17 cellular contexts compared by ENCODE assay signal in genomic region chr1:109475261-109475660, GRCh38. TPM values are rescaled to one million over a fixed set of nuclear protein-coding genes. Genes with fewer than 3 reads are reported as not detected.
DNase-seq lines count a peak whose midpoint lies in the region; ATAC-seq and TF ChIP-seq lines count a peak whose summit lies in the region.
"Had no signal": no experiment of that assay in that cellular context is flagged by ENCODE, and none has a peak within 500 bp of the region (broad histone marks: within the 10 kb centered on the region; RNA-seq: fewer than 3 reads in every experiment).

No MANE protein-coding gene starts in this region.

- H3K36me3 ChIP-seq in testis (ENCODE audit: low read depth, missing control alignments): no peaks in the 10 kb centered on the region

- intact Hi-C loops in testis (cut with DNase I; ENCODE audit: low total_unique reads): no loop called here

- ATAC-seq in activated CD8-positive, alpha-beta memory T cell treated with anti-CD3 and anti-CD28 coated beads, Interleukin-2, amount 10 ng/mL, durations not matched to agents 7 days and 5 days: no peak
- no peak for ATAC-seq in HG02870 (IDR thresholded peaks at IDR 0.05; ENCODE audit: unreplicated experiment)
- ATAC-seq: A549, HCT116 had no signal

- no peak for TF ChIP-seq POLR2A in testis (IDR thresholded peaks at IDR 0.05)

- H3K9me3 ChIP-seq in testis: no peaks in the 10 kb centered on the region
- H3K9me3 ChIP-seq: A549, Caco-2 had no signal

- no peak overlapping the region for H3K27ac Mint-ChIP-seq in activated CD8-positive, alpha-beta memory T cell treated with anti-CD3 and anti-CD28 coated beads, Interleukin-2, amount 10 ng/mL, durations not matched to agents 7 days and 5 days
- H3K27ac Mint-ChIP-seq: CD4-positive, alpha-beta T cell; HFFc6 had no signal

- 86 to 87% methylated on average over 9 of the region's 9 CpGs for WGBS in testis, 2 donors

- H3K27me3 Mint-ChIP-seq in activated CD8-positive, alpha-beta memory T cell treated with anti-CD3 and anti-CD28 coated beads, Interleukin-2, amount 10 ng/mL, durations not matched to agents 7 days and 5 days: peaks cover 43% of the 10 kb centered on the region

- peak; percentile 31 for DNase-seq in activated CD8-positive, alpha-beta memory T cell treated with anti-CD3 and anti-CD28 coated beads, Interleukin-2, amount 10 ng/mL, durations not matched to agents 7 days and 5 days
- DNase-seq in activated CD8-positive, alpha-beta memory T cell treated with anti-CD3 and anti-CD28 coated beads, Interleukin-2, amount 50 U/mL, for 4 hours: no peak
- peak; percentile 23 for DNase-seq in islet precursor cell
- DNase-seq in testis: peak; percentile 1
- DNase-seq in mucosa of gallbladder (ENCODE audit: low spot score): no peak
- DNase-seq in foreskin fibroblast: no peak
- DNase-seq: AML-193; Caco-2; CD4-positive, alpha-beta T cell; GM23248; HFFc6 had no signal

- TF ChIP-seq CTCF in testis (IDR thresholded peaks at IDR 0.05) (no peak), foreskin fibroblast (IDR thresholded peaks at IDR 0.05; ENCODE audit: low read depth, low read length) (no peak)

- H3K27me3 ChIP-seq in testis: no peaks in the 10 kb centered on the region

- no peak overlapping the region for H3K27ac ChIP-seq in testis
- H3K27ac ChIP-seq: 22Rv1, A549, C4-2B, GM23248, HL-60 had no signal

- no peaks in the 10 kb centered on the region for H3K36me3 Mint-ChIP-seq in activated CD8-positive, alpha-beta memory T cell treated with anti-CD3 and anti-CD28 coated beads, Interleukin-2, amount 10 ng/mL, durations not matched to agents 7 days and 5 days

- H3K4me1 Mint-ChIP-seq in activated CD8-positive, alpha-beta memory T cell treated with anti-CD3 and anti-CD28 coated beads, Interleukin-2, amount 10 ng/mL, durations not matched to agents 7 days and 5 days: peaks cover 6% of the 10 kb centered on the region

- peaks cover 3% of the 10 kb centered on the region for H3K4me1 ChIP-seq in testis
- H3K4me1 ChIP-seq: A549, Caco-2 had no signal

- CTCF ChIA-PET in activated CD8-positive, alpha-beta memory T cell treated with anti-CD3 and anti-CD28 coated beads, Interleukin-2, amount 10 ng/mL, durations not matched to agents 7 days and 5 days (lab: Charles Lee): no interaction called here

- H3K9me3 Mint-ChIP-seq in activated CD8-positive, alpha-beta memory T cell treated with anti-CD3 and anti-CD28 coated beads, Interleukin-2, amount 10 ng/mL, durations not matched to agents 7 days and 5 days (ENCODE audit: low read depth): no peaks in the 10 kb centered on the region
- H3K9me3 Mint-ChIP-seq: CD4-positive, alpha-beta T cell; HFFc6 had no signal

- no peak overlapping the region for H3K4me3 ChIP-seq in testis
- no peak overlapping the region for H3K4me3 ChIP-seq in foreskin fibroblast (ENCODE audit: low read depth in 1 of 2, low read length in 2 of 2)
- H3K4me3 ChIP-seq: A549, GM23248 had no signal

- no peak overlapping the region for H3K4me3 Mint-ChIP-seq in activated CD8-positive, alpha-beta memory T cell treated with anti-CD3 and anti-CD28 coated beads, Interleukin-2, amount 10 ng/mL, durations not matched to agents 7 days and 5 days
- H3K4me3 Mint-ChIP-seq: CD4-positive, alpha-beta T cell; HFFc6 had no signal

RNA-seq across cellular contexts. Expression of gene ATXN7L2, which starts 8.4 kb away (rescaled TPM):
- 10 to 100 TPM; 10.4 to 11.1 TPM for total RNA-seq in activated CD8-positive, alpha-beta memory T cell treated with anti-CD3 and anti-CD28 coated beads, Interleukin-2, amount 10 ng/mL, durations not matched to agents 7 days and 5 days
- total RNA-seq in testis (10 to 100 TPM; 40.9 to 55.2 TPM), mucosa of gallbladder (5.4 TPM)
- 28.7 TPM for polyA plus RNA-seq in testis (ENCODE audit: insufficient read depth, low read depth, low replicate concordance)

RNA-seq across cellular contexts. Expression of gene SYPL2, which starts 8.9 kb away (rescaled TPM):
- not detected for total RNA-seq in activated CD8-positive, alpha-beta memory T cell treated with anti-CD3 and anti-CD28 coated beads, Interleukin-2, amount 10 ng/mL, durations not matched to agents 7 days and 5 days
- 10 to 100 TPM; 46.1 to 67.5 TPM for total RNA-seq in testis
- 29.7 TPM for polyA plus RNA-seq in testis (ENCODE audit: insufficient read depth, low read depth, low replicate concordance)
- total RNA-seq in mucosa of gallbladder: 3.1 TPM
- total RNA-seq: CD4-positive, alpha-beta T cell had no signal

RNA-seq across cellular contexts. Expression of gene CYB561D1, which starts 18.6 kb away (rescaled TPM):
- 10 to 100 TPM; 11.0 to 15.0 TPM for total RNA-seq in activated CD8-positive, alpha-beta memory T cell treated with anti-CD3 and anti-CD28 coated beads, Interleukin-2, amount 10 ng/mL, durations not matched to agents 7 days and 5 days
- total RNA-seq in testis (10 to 100 TPM in 1 of 2 donors, 1 to 10 TPM in 1; 8.0 to 11.5 TPM), mucosa of gallbladder (18.5 TPM)
- polyA plus RNA-seq in testis (ENCODE audit: insufficient read depth, low read depth, low replicate concordance): 8.0 TPM

RNA-seq across cellular contexts. Expression of gene AMIGO1, which starts 34.3 kb away (rescaled TPM):
- under 1 TPM; 0.20 to 0.26 TPM for total RNA-seq in activated CD8-positive, alpha-beta memory T cell treated with anti-CD3 and anti-CD28 coated beads, Interleukin-2, amount 10 ng/mL, durations not matched to agents 7 days and 5 days
- total RNA-seq in testis: 1 to 10 TPM; 5.1 to 6.0 TPM
- polyA plus RNA-seq in testis (ENCODE audit: insufficient read depth, low read depth, low replicate concordance): 6.7 TPM
- total RNA-seq in mucosa of gallbladder: 15.6 TPM

RNA-seq across cellular contexts. Expression of gene PSMA5, which starts 49.0 kb away (rescaled TPM):
- 100 to 1,000 TPM; 178 to 211 TPM for total RNA-seq in activated CD8-positive, alpha-beta memory T cell treated with anti-CD3 and anti-CD28 coated beads, Interleukin-2, amount 10 ng/mL, durations not matched to agents 7 days and 5 days
- total RNA-seq in testis (10 to 100 TPM; 30.9 to 56.9 TPM), mucosa of gallbladder (58.5 TPM)
- polyA plus RNA-seq in testis (ENCODE audit: insufficient read depth, low read depth, low replicate concordance): 72.0 TPM

Comparison
In these comparisons a context has a peak if more than half of its experiments do, and no peak if none do; other contexts are left out.
1. DNase-seq: peak in activated CD8-positive, alpha-beta memory T cell treated with anti-CD3 and anti-CD28 coated beads, Interleukin-2, amount 10 ng/mL, durations not matched to agents 7 days and 5 days (single experiment), islet precursor cell (single experiment) and testis (single experiment); none in activated CD8-positive, alpha-beta memory T cell treated with anti-CD3 and anti-CD28 coated beads, Interleukin-2, amount 50 U/mL, for 4 hours (single experiment), mucosa of gallbladder (single experiment) and foreskin fibroblast (0 of 2).
2. RNA of gene SYPL2, which starts 8.9 kb away (total RNA-seq): 46.1 to 67.5 TPM in testis; 3.1 TPM in mucosa of gallbladder (single experiment) and not detected in activated CD8-positive, alpha-beta memory T cell treated with anti-CD3 and anti-CD28 coated beads, Interleukin-2, amount 10 ng/mL, durations not matched to agents 7 days and 5 days; every median in the first group is over 10 times any median in the second.